8 cellular contexts compared by ENCODE assay signal in the genomic region with DNA sequence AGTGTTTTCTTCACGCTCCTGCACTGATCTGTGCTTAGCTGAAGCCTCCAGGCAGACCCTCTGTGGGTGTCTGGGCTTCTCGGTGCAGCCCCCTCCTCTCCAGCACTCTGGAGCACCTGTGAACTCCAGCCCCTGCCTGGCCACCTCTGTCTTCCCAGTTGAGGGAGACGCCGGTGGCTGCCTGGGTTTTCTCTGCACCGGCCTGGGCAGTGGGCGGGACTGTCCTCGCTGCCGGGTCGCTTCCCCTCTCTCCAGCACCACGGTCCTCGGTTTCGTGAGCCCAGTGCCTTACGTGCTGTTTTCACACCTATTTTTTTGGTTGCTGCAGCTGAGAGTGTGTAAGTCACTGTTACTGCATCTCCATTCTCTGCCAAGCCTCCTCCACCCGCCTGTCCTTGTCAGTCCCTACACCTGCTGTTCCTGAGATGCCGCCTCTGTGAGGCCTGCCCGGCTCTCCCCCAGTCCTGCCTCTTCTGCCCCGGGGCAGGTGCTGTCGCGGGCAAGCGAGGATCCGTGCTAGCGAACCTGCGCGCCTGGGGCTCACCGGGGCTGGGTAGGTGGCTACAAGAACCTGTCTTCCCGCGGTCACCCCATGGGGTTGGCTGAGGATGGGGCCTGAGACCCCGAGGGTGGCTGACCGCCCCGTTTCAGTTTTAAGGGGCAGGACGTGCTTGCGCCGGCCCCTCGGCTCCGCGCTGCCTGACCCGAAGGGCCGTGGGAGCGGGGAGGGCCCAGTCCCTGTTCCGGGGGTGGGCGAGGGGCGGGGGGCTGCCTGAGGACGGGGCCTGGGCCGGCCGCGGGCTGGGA. TPM values are rescaled to one million over a fixed set of nuclear protein-coding genes. Genes with fewer than 3 reads are reported as not detected.
DNase-seq lines count a peak whose midpoint lies in the region; ATAC-seq and TF ChIP-seq lines count a peak whose summit lies in the region.

No MANE protein-coding gene starts in this region.

- peaks cover 11% of the 10 kb centered on the region; the same call in 1 of the 2 replicates for H3K4me1 ChIP-seq in HUES48 (ENCODE audit: control insufficient read depth, insufficient read depth, low read length)
- H3K4me1 ChIP-seq in cardiac muscle cell (ENCODE audit: low read depth) = no peaks in the 10 kb centered on the region
- H3K4me1 ChIP-seq in sigmoid colon = peaks cover 0 to 34% (median 32%) of the 10 kb centered on the region in 4 donors

- H3K9me3 ChIP-seq in HUES48 (ENCODE audit: control insufficient read depth, insufficient read depth, low read length) (no peaks in the 10 kb centered on the region), cardiac muscle cell (ENCODE audit: low read depth) (no peaks in the 10 kb centered on the region), sigmoid colon (no peaks in the 10 kb centered on the region)

- peak overlapping the region; percentile 64 for H3K4me3 ChIP-seq in HUES48 (ENCODE audit: low read depth, low read length)
- H3K4me3 ChIP-seq in cardiac muscle cell = peak overlapping the region; percentile 47
- peak overlapping the region; percentile 58 to 74 (median 68) for H3K4me3 ChIP-seq in sigmoid colon

- H3K36me3 ChIP-seq in HUES48 (ENCODE audit: control insufficient read depth, insufficient read depth, low read length) (no peaks in the 10 kb centered on the region), cardiac muscle cell (no peaks in the 10 kb centered on the region), sigmoid colon (no peaks in the 10 kb centered on the region)

- DNase-seq in ELR (ENCODE audit: low read depth) (peak; percentile 17), cardiac muscle cell (ENCODE audit: low read depth in 1 of 2, low spot score in 1 of 2) (no peak), sigmoid colon (peak; percentile 79), OCI-M2 (lab: John Stamatoyannopoulos, UW; ENCODE audit: unreplicated experiment) (no peak), NCI-H524 treated with DMSO at 0.1 percent for 48 hours (lab: John Stamatoyannopoulos, UW) (no peak)
- peak; percentile 52 to 62 for DNase-seq in activated T-cell treated with anti-CD3 and anti-CD28 coated beads, Interleukin-2, amount 50 U/mL, for 48 hours

- TF ChIP-seq POLR2A in sigmoid colon (IDR thresholded peaks at IDR 0.05) = no peak

- WGBS in sigmoid colon, 2 donors = 1 to 3% methylated on average over 46 of the region's 46 CpGs

- H3K27me3 ChIP-seq in HUES48 (ENCODE audit: control insufficient read depth, insufficient read depth, low read length) (peaks cover 70% of the 10 kb centered on the region), cardiac muscle cell (peaks cover 77% of the 10 kb centered on the region), sigmoid colon (peaks cover 12 to 49% (median 39%) of the 10 kb centered on the region in 3 donors)

- intact Hi-C loops in sigmoid colon (cut with DNase I) = loop anchor here (2.0 to 5.0 kb wide), 2 partner anchors 36 to 77 kb away; partner anchors contain the start of genes DGKQ, GAK and TMEM175

- ATAC-seq in HG03520 (IDR thresholded peaks at IDR 0.05; ENCODE audit: unreplicated experiment) = no peak

- TF ChIP-seq EP300 in sigmoid colon (IDR thresholded peaks at IDR 0.05) = no peak

- H3K9ac ChIP-seq in HUES48 (ENCODE audit: low read depth, low read length) = no peak overlapping the region

- no peak overlapping the region for H3K27ac ChIP-seq in HUES48 (ENCODE audit: low read depth, low read length)
- no peak overlapping the region for H3K27ac ChIP-seq in cardiac muscle cell
- peak overlapping the region in 2 of 4 donors; percentile 63 to 65 for H3K27ac ChIP-seq in sigmoid colon

- no peak for TF ChIP-seq CTCF in cardiac muscle cell (IDR thresholded peaks at IDR 0.05; ENCODE audit: low read depth, low read length)
- no peak for TF ChIP-seq CTCF in sigmoid colon (IDR thresholded peaks at IDR 0.05)

RNA-seq across cellular contexts. Expression of gene FGFRL1, which starts 2.4 kb away (rescaled TPM):
- total RNA-seq in cardiac muscle cell = 32.7 and 40.7 TPM in 2 replicates
- polyA plus RNA-seq in cardiac muscle cell = 18.7 and 22.9 TPM in 2 replicates
- 10 to 100 TPM in 1 of 4 donors, 1 to 10 TPM in 3; 6.1 to 10.0 (median 8.0) TPM for total RNA-seq in sigmoid colon
- 10 to 100 TPM in 1 of 3 donors, 1 to 10 TPM in 2; 1.2 to 12.1 (median 3.0) TPM for polyA plus RNA-seq in sigmoid colon

RNA-seq across cellular contexts. Expression of gene SLC26A1, which starts 15.8 kb away (rescaled TPM):
- total RNA-seq in cardiac muscle cell (0.25 and 0.77 TPM in 2 replicates), sigmoid colon (not detected)
- polyA plus RNA-seq in cardiac muscle cell (2.8 and 6.3 TPM in 2 replicates), sigmoid colon (1 to 10 TPM in 1 of 3 donors, not detected in 2; 1.1 TPM)

RNA-seq across cellular contexts. Expression of gene IDUA, which starts 22.2 kb away (rescaled TPM):
- 13.0 and 14.9 TPM in 2 replicates for total RNA-seq in cardiac muscle cell
- polyA plus RNA-seq in cardiac muscle cell = 29.9 and 34.0 TPM in 2 replicates
- 10 to 100 TPM in 1 of 4 donors, 1 to 10 TPM in 3; 7.1 to 15.2 (median 7.6) TPM for total RNA-seq in sigmoid colon
- 10 to 100 TPM in 1 of 3 donors, 1 to 10 TPM in 2; 1.2 to 13.3 (median 4.2) TPM for polyA plus RNA-seq in sigmoid colon

RNA-seq across cellular contexts. Expression of gene DGKQ, which starts 35.7 kb away (rescaled TPM):
- total RNA-seq in cardiac muscle cell (15.9 and 17.1 TPM in 2 replicates), sigmoid colon (1 to 10 TPM; 3.5 to 8.9 (median 5.1) TPM)
- polyA plus RNA-seq in cardiac muscle cell (13.5 and 15.1 TPM in 2 replicates), sigmoid colon (10 to 100 TPM; 19.8 to 26.2 (median 23.6) TPM)

Comparison
In these comparisons a context has a peak if more than half of its experiments do, and no peak if none do; other contexts are left out.
1. DNase-seq: peak in ELR (single experiment), activated T-cell treated with anti-CD3 and anti-CD28 coated beads, Interleukin-2, amount 50 U/mL, for 48 hours (2 of 2) and sigmoid colon (single experiment); none in cardiac muscle cell (0 of 2), OCI-M2 (single experiment) and NCI-H524 treated with DMSO at 0.1 percent for 48 hours (single experiment).
2. Peak in every context shown above with its lines, with median percentiles within 50 percentile points of each other: H3K4me3 ChIP-seq.